9 cellular contexts compared by ENCODE assay signal in the genomic region with DNA sequence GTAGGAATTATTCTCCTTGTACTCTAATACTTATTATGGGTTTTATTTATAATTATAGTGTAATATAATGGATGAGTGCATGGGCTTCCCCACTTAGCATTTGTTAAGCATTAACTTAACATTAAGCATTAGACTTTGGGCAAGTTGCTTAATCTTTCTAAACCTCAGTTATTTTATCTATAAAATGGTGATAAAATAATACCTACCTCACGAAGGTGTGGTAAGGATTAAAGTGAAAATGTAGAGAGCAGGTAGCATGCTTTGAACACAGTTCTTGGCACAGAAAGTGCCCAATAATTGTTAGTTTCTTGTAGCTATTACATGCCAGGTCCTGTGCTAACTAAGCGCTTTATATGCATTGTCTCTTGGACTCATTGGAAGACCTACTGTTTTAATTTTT. TPM values are rescaled to one million over a fixed set of nuclear protein-coding genes. Genes with fewer than 3 reads are reported as not detected.
A peak's percentile ranks its signal among the peaks of the same experiment; 100 is the strongest.
DNase-seq lines count a peak whose midpoint lies in the region; ATAC-seq and TF ChIP-seq lines count a peak whose summit lies in the region.
"Had no signal": no experiment of that assay in that cellular context is flagged by ENCODE, and none has a peak within 500 bp of the region (broad histone marks: within the 10 kb centered on the region; RNA-seq: fewer than 3 reads in every experiment).

No MANE protein-coding gene starts in this region.

- peaks cover 47% of the 10 kb centered on the region for H3K4me1 ChIP-seq in PC-9 (replicated peaks; ENCODE audit: insufficient read depth)
- H3K4me1 ChIP-seq in fibroblast of lung (ENCODE audit: control insufficient read depth, extremely low read depth, insufficient read depth, low read length) = peaks cover 12% of the 10 kb centered on the region
- H3K4me1 ChIP-seq in trophoblast cell (ENCODE audit: control insufficient read depth in 1 of 2, insufficient read depth in 2 of 2, low read length in 2 of 2) = peaks cover 15 to 17% of the 10 kb centered on the region in 2 experiments

- H3K18ac ChIP-seq in trophoblast cell (ENCODE audit: low read length) = no peak overlapping the region

- H3K4me3 ChIP-seq in H7 (ENCODE audit: insufficient read depth, low read depth, low read length) = peak overlapping the region; percentile 84; the same call in 1 of the 2 replicates
- peak overlapping the region; percentile 80; the same call in 1 of the 2 replicates for H3K4me3 ChIP-seq in PC-9
- H3K4me3 ChIP-seq in fibroblast of lung (replicated peaks in 1 of 4; ENCODE audit: control extremely low read depth in 1 of 4, insufficient read depth in 1 of 4, low read depth in 3 of 4, low read length in 4 of 4) = peak overlapping the region; percentile 12 to 90 (median 68)
- no peak overlapping the region for H3K4me3 ChIP-seq in trophoblast cell (ENCODE audit: low read depth, low read length)

- H4K20me1 ChIP-seq in PC-9 (ENCODE audit: insufficient read depth) (peaks cover 42% of the 10 kb centered on the region), fibroblast of lung (ENCODE audit: control insufficient read depth, extremely low read depth, insufficient read depth, low read length) (peaks cover 5% of the 10 kb centered on the region)

- peaks cover 75% of the 10 kb centered on the region for H3K79me2 ChIP-seq in PC-9 (ENCODE audit: low read depth)
- H3K79me2 ChIP-seq in fibroblast of lung (ENCODE audit: control insufficient read depth, insufficient read depth, low read length) = peaks cover 75% of the 10 kb centered on the region
- H3K79me2 ChIP-seq in trophoblast cell (ENCODE audit: control insufficient read depth, insufficient read depth, low read length, poor library complexity) = peaks cover 24% of the 10 kb centered on the region

- H3K36me3 ChIP-seq in H7 (replicated peaks; ENCODE audit: control insufficient read depth, insufficient read depth, low read length) = peaks cover 21% of the 10 kb centered on the region
- H3K36me3 ChIP-seq in PC-9 (ENCODE audit: low read depth) = peaks cover 18% of the 10 kb centered on the region; the same call in 1 of the 2 replicates
- peaks cover 6% of the 10 kb centered on the region for H3K36me3 ChIP-seq in fibroblast of lung (ENCODE audit: control insufficient read depth, insufficient read depth, low read length)
- peaks cover 10 to 11% of the 10 kb centered on the region in 2 experiments for H3K36me3 ChIP-seq in trophoblast cell (ENCODE audit: control insufficient read depth in 1 of 2, insufficient read depth in 2 of 2, low read length in 2 of 2)

- H3K9ac ChIP-seq in fibroblast of lung (ENCODE audit: insufficient read depth, low read length) = no peak overlapping the region
- H3K9ac ChIP-seq in trophoblast cell (ENCODE audit: low read length) = no peak overlapping the region

- H3K9me3 ChIP-seq in PC-9 (ENCODE audit: insufficient read depth, low read depth) = no peaks in the 10 kb centered on the region
- H3K9me3 ChIP-seq in fibroblast of lung (ENCODE audit: control insufficient read depth, insufficient read depth, low read depth, low read length) = no peaks in the 10 kb centered on the region
- H3K9me3 ChIP-seq in trophoblast cell (ENCODE audit: insufficient read depth, low read depth, low read length) = peaks cover 4% of the 10 kb centered on the region

- TF ChIP-seq CTCF in PC-9 (conservative IDR thresholded peaks at IDR 0.05) = no peak
- TF ChIP-seq CTCF in fibroblast of lung (conservative IDR thresholded peaks at IDR 0.05 in 1 of 2, IDR thresholded peaks at IDR 0.05 in 1 of 2; ENCODE audit: low read depth in 1 of 2, low read length in 2 of 2) = no peak

- H3F3A ChIP-seq in PC-9 (ENCODE audit: insufficient read depth, low read depth) = peaks cover 18% of the 10 kb centered on the region

- H4K8ac ChIP-seq in trophoblast cell (ENCODE audit: low read depth, low read length) = no peak overlapping the region

- H3K4ac ChIP-seq in trophoblast cell (ENCODE audit: low read depth, low read length) = peak overlapping the region; percentile 99

- no peaks in the 10 kb centered on the region for H3K27me3 ChIP-seq in H7 (ENCODE audit: control insufficient read depth, insufficient read depth, low read length)
- no peaks in the 10 kb centered on the region for H3K27me3 ChIP-seq in PC-9 (ENCODE audit: insufficient read depth, low read depth)
- no peaks in the 10 kb centered on the region for H3K27me3 ChIP-seq in fibroblast of lung (ENCODE audit: control insufficient read depth, insufficient read depth, low read length)
- no peaks in the 10 kb centered on the region for H3K27me3 ChIP-seq in trophoblast cell (ENCODE audit: insufficient read depth, low read length)

- no peak for ATAC-seq in GM21528 (IDR thresholded peaks at IDR 0.05; ENCODE audit: low FRiP score, unreplicated experiment)

- no peaks in the 10 kb centered on the region for H3K9me2 ChIP-seq in PC-9 (ENCODE audit: insufficient read depth)

- H2AK5ac ChIP-seq in trophoblast cell (ENCODE audit: low read length) = no peak overlapping the region

- CTCF ChIA-PET in PC-9 (lab: Charles Lee) = interaction anchor here (0.8 kb wide), 1 partner anchor 128 kb away, joined by 3 read pairs; no protein-coding TSS in a partner anchor

- no peak overlapping the region for H3K14ac ChIP-seq in trophoblast cell (ENCODE audit: low read length)

- no peak overlapping the region for H2AFZ ChIP-seq in PC-9
- H2AFZ ChIP-seq in fibroblast of lung (ENCODE audit: low read length) = no peak overlapping the region
- H2AFZ ChIP-seq in trophoblast cell (ENCODE audit: insufficient read depth, low read length, poor library complexity) = no peak overlapping the region

- no peak overlapping the region for H3K23ac ChIP-seq in trophoblast cell (ENCODE audit: low read length)

- no peak overlapping the region for H4K12ac ChIP-seq in trophoblast cell (ENCODE audit: low read depth, low read length)

- no CpG with 5 or more reads among the region's 2 CpGs for WGBS in trophoblast cell (ENCODE audit: extremely low coverage, insufficient coverage, insufficient read length)

- intact Hi-C loops in PC-9 (cut with micrococcal nuclease; ENCODE audit: unreplicated experiment) = no loop called here

- H3K79me1 ChIP-seq in trophoblast cell (ENCODE audit: low read length) = peaks cover 14% of the 10 kb centered on the region

- no TSS peak for BruUV-seq in PC-9 (replicated peaks; lab: Mats Ljungman, UMichigan)

- POLR2A ChIA-PET in PC-9 (lab: Charles Lee; ENCODE audit: unreplicated experiment) = no interaction called here

- no peak overlapping the region for H2BK120ac ChIP-seq in trophoblast cell (ENCODE audit: insufficient read depth, low read length, poor library complexity)

- H3K4me2 ChIP-seq in PC-9 = peak overlapping the region; percentile 98
- H3K4me2 ChIP-seq in fibroblast of lung (ENCODE audit: extremely low read depth, insufficient read depth, low read length) = peak overlapping the region; percentile 91
- peak overlapping the region; percentile 54 for H3K4me2 ChIP-seq in trophoblast cell (ENCODE audit: low read length)

- H2BK5ac ChIP-seq in trophoblast cell (ENCODE audit: low read depth, low read length, poor library complexity) = no peak overlapping the region

- H2BK12ac ChIP-seq in trophoblast cell (ENCODE audit: low read length) = no peak overlapping the region

- H3K27ac ChIP-seq in PC-9 (no peak overlapping the region), fibroblast of lung (ENCODE audit: insufficient read depth, low read length) (no peak overlapping the region), trophoblast cell (ENCODE audit: low read depth, low read length) (no peak overlapping the region), substantia nigra (ENCODE audit: low read depth, low read length, poor library complexity, severe bottlenecking) (no peak overlapping the region)

- no peak overlapping the region for H4K91ac ChIP-seq in trophoblast cell (ENCODE audit: low read depth, low read length)

- DNase-seq in H7 = no peak
- no peak for DNase-seq in PC-9
- no peak for DNase-seq in fibroblast of lung (ENCODE audit: low read depth in 2 of 2)
- no peak for DNase-seq in trophoblast cell
- DNase-seq in NAMALWA (ENCODE audit: low spot score) = no peak
- DNase-seq in substantia nigra (lab: John Stamatoyannopoulos, UW) = no peak
- DNase-seq: EL, NCI-H1694 treated with DMSO at 0.1 percent for 48 hours had no signal

RNA-seq across cellular contexts. Expression of a gene that starts 2.6 kb away (rescaled TPM):
- total RNA-seq in H7 (2014; rRNA removed; shearing (Covaris generic)) = 217 and 280 TPM in 2 replicates
- total RNA-seq in PC-9 (2021) (111 and 117 TPM in 2 replicates), fibroblast of lung (271 and 743 TPM in 2 replicates)
- polyA plus RNA-seq in fibroblast of lung = 191 and 328 TPM in 2 replicates
- 98.2 and 154 TPM in 2 replicates for polyA plus RNA-seq in fibroblast of lung (2012)
- polyA minus RNA-seq in fibroblast of lung (ENCODE audit: low replicate concordance) = 33.6 and 38.4 TPM in 2 replicates
- 219 and 220 TPM in 2 replicates for polyA plus RNA-seq in trophoblast cell (2013)

RNA-seq across cellular contexts. Expression of a gene that starts 48.7 kb away (rescaled TPM):
- total RNA-seq in H7 (2014; rRNA removed; shearing (Covaris generic)) = 23.2 and 32.6 TPM in 2 replicates
- 1.3 and 1.4 TPM in 2 replicates for total RNA-seq in PC-9 (2021)
- 51.7 and 63.2 TPM in 2 replicates for total RNA-seq in fibroblast of lung
- polyA plus RNA-seq in fibroblast of lung = 20.2 and 45.1 TPM in 2 replicates
- 11.1 and 33.4 TPM in 2 replicates for polyA plus RNA-seq in fibroblast of lung (2012)
- 4.0 and 20.7 TPM in 2 replicates for polyA minus RNA-seq in fibroblast of lung (ENCODE audit: low replicate concordance)
- 102 and 117 TPM in 2 replicates for polyA plus RNA-seq in trophoblast cell (2013)
